1 cellular context compared by ENCODE assay signal in the genomic region with DNA sequence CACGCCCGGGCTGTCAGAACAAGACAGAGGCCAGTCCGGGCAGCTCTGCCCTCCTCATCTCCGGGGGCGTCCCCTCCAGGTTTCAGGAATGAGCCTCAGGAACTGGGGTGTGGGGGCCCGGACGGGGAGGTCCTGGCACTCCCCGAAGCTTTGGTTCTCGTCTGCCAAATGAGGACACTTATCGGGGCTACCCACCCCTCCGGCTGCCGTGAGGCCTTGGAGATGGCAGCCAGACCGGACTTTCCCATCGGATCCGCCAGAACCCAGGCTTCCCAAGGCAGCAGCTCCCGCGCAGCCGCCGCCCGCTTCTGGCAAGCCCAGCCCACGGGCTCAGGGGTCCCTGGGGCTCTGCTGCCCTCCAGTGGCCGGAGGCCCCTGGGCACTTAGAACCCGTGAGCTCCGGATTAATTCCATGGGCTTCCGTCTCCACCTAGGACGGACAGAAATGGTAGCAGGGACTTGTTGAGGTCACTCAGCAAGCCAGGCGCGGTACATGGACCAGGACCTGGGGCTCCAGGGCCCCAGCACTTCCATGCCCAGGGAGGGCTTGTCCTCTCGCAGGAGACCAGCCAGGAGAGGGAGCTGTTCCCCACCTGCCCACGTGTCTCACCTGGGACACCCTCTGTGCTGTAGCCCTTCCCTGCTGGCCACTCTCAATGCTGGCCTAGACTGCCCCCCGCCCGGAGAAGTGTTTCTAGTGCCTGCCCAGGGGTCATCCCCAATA.
TF ChIP-seq lines count a peak whose summit lies in the region.

No MANE protein-coding gene starts in this region.

TF ChIP-seq in HepG2, 621 proteins besides CTCF, POLR2A, EP300 and RAD21 (continued from another document and continues in another):
- TF ChIP-seq ZBTB7B (CRISPR knock-in tag; IDR thresholded peaks at IDR 0.05) = 0 out of 2 replicates have a peak, but pooled peaks have one; percentile 54
- TF ChIP-seq, protein P1, sequence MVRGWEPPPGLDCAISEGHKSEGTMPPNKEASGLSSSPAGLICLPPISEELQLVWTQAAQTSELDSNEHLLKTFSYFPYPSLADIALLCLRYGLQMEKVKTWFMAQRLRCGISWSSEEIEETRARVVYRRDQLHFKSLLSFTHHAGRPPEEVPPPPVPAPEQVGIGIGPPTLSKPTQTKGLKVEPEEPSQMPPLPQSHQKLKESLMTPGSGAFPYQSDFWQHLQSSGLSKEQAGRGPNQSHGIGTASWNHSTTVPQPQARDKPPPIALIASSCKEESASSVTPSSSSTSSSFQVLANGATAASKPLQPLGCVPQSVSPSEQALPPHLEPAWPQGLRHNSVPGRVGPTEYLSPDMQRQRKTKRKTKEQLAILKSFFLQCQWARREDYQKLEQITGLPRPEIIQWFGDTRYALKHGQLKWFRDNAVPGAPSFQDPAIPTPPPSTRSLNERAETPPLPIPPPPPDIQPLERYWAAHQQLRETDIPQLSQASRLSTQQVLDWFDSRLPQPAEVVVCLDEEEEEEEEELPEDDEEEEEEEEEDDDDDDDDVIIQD (CRISPR knock-in tag; IDR thresholded peaks at IDR 0.05; ENCODE audit: low read depth) = 0 out of 2 replicates have a peak, but pooled peaks have one; percentile 13
- TF ChIP-seq ZNF704 (CRISPR knock-in tag; IDR thresholded peaks at IDR 0.05; ENCODE audit: borderline replicate concordance) = 0 out of 2 replicates have a peak, but pooled peaks have one; percentile 41
- no peak for TF ChIP-seq MAZ (IDR thresholded peaks at IDR 0.05; ENCODE audit: borderline replicate concordance, low read depth, low read length)
- TF ChIP-seq MAZ (CRISPR knock-in tag; IDR thresholded peaks at IDR 0.05; ENCODE audit: low read depth) = peak; percentile 21; the same call in 1 of the 2 replicates
- peak; percentile 51; the same call in 1 of the 2 replicates for TF ChIP-seq ZNF746 (CRISPR knock-in tag; IDR thresholded peaks at IDR 0.05)
- peak; percentile 58; the same call in 1 of the 2 replicates for TF ChIP-seq REPIN1 (CRISPR knock-in tag; IDR thresholded peaks at IDR 0.05; ENCODE audit: borderline replicate concordance, low read depth)
- 0 out of 2 replicates have a peak, but pooled peaks have one; percentile 47 for TF ChIP-seq ZNF784 (CRISPR knock-in tag; IDR thresholded peaks at IDR 0.05; ENCODE audit: borderline replicate concordance)
- TF ChIP-seq ZNF616 (CRISPR knock-in tag; IDR thresholded peaks at IDR 0.05; ENCODE audit: low read depth) = no peak
- peak; percentile 44; the same call in 1 of the 2 replicates for TF ChIP-seq ZNF710 (CRISPR knock-in tag; IDR thresholded peaks at IDR 0.05; ENCODE audit: borderline replicate concordance)
- no peak for TF ChIP-seq CHCHD3 (CRISPR knock-in tag; IDR thresholded peaks at IDR 0.05)
- TF ChIP-seq HMGA1 (CRISPR knock-in tag; conservative IDR thresholded peaks at IDR 0.05) = no peak
- TF ChIP-seq FOXO1 (CRISPR knock-in tag; IDR thresholded peaks at IDR 0.05) = peak; percentile 17; the same call in 1 of the 2 replicates
- TF ChIP-seq GABPB1 (CRISPR knock-in tag; IDR thresholded peaks at IDR 0.05) = peak; percentile 70; the same call in 1 of the 2 replicates
- TF ChIP-seq ZNF776 (CRISPR knock-in tag; IDR thresholded peaks at IDR 0.05) = peak; percentile 50; the same call in 1 of the 2 replicates
- peak; percentile 24; the same call in 1 of the 2 replicates for TF ChIP-seq KDM4B (CRISPR knock-in tag; IDR thresholded peaks at IDR 0.05)
- peak; percentile 15; the same call in 1 of the 2 replicates for TF ChIP-seq GPN1 (CRISPR knock-in tag; IDR thresholded peaks at IDR 0.05; ENCODE audit: borderline replicate concordance)
- TF ChIP-seq SMYD3 (CRISPR knock-in tag; IDR thresholded peaks at IDR 0.05) = no peak
- 0 out of 2 replicates have a peak, but pooled peaks have one; percentile 57 for TF ChIP-seq MYPOP (CRISPR knock-in tag; IDR thresholded peaks at IDR 0.05)
- TF ChIP-seq HNRNPL (IDR thresholded peaks at IDR 0.05; ENCODE audit: low read depth, low read length) = no peak
- peak; percentile 87; the same call in 1 of the 2 replicates for TF ChIP-seq NRL (CRISPR knock-in tag; IDR thresholded peaks at IDR 0.05; ENCODE audit: borderline replicate concordance)
- peak; percentile 46; the same call in 1 of the 2 replicates for TF ChIP-seq POLR2G (IDR thresholded peaks at IDR 0.05; ENCODE audit: low read depth, low read length)
- peak; percentile 86; the same call in 1 of the 2 replicates for TF ChIP-seq NFKB2 (CRISPR knock-in tag; IDR thresholded peaks at IDR 0.05; ENCODE audit: borderline replicate concordance)
- TF ChIP-seq ZNF317 (CRISPR knock-in tag; IDR thresholded peaks at IDR 0.05) = peak; percentile 68; the same call in 1 of the 2 replicates
- peak; percentile 76 for TF ChIP-seq ZNF430 (CRISPR knock-in tag; IDR thresholded peaks at IDR 0.05)
- TF ChIP-seq, protein P2, sequence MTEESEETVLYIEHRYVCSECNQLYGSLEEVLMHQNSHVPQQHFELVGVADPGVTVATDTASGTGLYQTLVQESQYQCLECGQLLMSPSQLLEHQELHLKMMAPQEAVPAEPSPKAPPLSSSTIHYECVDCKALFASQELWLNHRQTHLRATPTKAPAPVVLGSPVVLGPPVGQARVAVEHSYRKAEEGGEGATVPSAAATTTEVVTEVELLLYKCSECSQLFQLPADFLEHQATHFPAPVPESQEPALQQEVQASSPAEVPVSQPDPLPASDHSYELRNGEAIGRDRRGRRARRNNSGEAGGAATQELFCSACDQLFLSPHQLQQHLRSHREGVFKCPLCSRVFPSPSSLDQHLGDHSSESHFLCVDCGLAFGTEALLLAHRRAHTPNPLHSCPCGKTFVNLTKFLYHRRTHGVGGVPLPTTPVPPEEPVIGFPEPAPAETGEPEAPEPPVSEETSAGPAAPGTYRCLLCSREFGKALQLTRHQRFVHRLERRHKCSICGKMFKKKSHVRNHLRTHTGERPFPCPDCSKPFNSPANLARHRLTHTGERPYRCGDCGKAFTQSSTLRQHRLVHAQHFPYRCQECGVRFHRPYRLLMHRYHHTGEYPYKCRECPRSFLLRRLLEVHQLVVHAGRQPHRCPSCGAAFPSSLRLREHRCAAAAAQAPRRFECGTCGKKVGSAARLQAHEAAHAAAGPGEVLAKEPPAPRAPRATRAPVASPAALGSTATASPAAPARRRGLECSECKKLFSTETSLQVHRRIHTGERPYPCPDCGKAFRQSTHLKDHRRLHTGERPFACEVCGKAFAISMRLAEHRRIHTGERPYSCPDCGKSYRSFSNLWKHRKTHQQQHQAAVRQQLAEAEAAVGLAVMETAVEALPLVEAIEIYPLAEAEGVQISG (CRISPR knock-in tag; IDR thresholded peaks at IDR 0.05) = peak; percentile 98
- TF ChIP-seq ASH2L (IDR thresholded peaks at IDR 0.05; ENCODE audit: insufficient read length, low read depth, low read length) = peak; percentile 31
- no peak for TF ChIP-seq HNF4A (CRISPR knock-in tag; IDR thresholded peaks at IDR 0.05)
- TF ChIP-seq ZNF280D (CRISPR knock-in tag; IDR thresholded peaks at IDR 0.05) = peak; percentile 72; the same call in 1 of the 2 replicates
- TF ChIP-seq ZSCAN20 (CRISPR knock-in tag; IDR thresholded peaks at IDR 0.05; ENCODE audit: borderline replicate concordance) = peak; percentile 58
- TF ChIP-seq ETV6 (CRISPR knock-in tag; conservative IDR thresholded peaks at IDR 0.05) = 0 out of 2 replicates have a peak, but pooled peaks have one; percentile 20
- 0 out of 2 replicates have a peak, but pooled peaks have one; percentile 18 for TF ChIP-seq HIVEP1 (CRISPR knock-in tag; IDR thresholded peaks at IDR 0.05)
- peak; percentile 65; the same call in 1 of the 2 replicates for TF ChIP-seq MXD3 (CRISPR knock-in tag; IDR thresholded peaks at IDR 0.05)
- peak; percentile 78 for TF ChIP-seq ZNF687 (CRISPR knock-in tag; IDR thresholded peaks at IDR 0.05)
- TF ChIP-seq ATAD3A (CRISPR knock-in tag; IDR thresholded peaks at IDR 0.05) = no peak
- peak; percentile 41; the same call in 1 of the 2 replicates for TF ChIP-seq ZNF605 (CRISPR knock-in tag; IDR thresholded peaks at IDR 0.05)
- no peak for TF ChIP-seq SOX5 (CRISPR knock-in tag; IDR thresholded peaks at IDR 0.05; ENCODE audit: borderline replicate concordance)
- no peak for TF ChIP-seq ZNF749 (CRISPR knock-in tag; IDR thresholded peaks at IDR 0.05; ENCODE audit: borderline replicate concordance)
- TF ChIP-seq SMAD1 (CRISPR knock-in tag; IDR thresholded peaks at IDR 0.05; ENCODE audit: borderline replicate concordance, low read depth) = 0 out of 2 replicates have a peak, but pooled peaks have one; percentile 78
- peak; percentile 43; the same call in 1 of the 2 replicates for TF ChIP-seq MIER2 (CRISPR knock-in tag; IDR thresholded peaks at IDR 0.05)
